Comparison of ENCODE assay signal across 10 cellular contexts in genomic region chr5:112533315-112533867, GRCh38.
A peak's percentile ranks its signal among the peaks of the same experiment; 100 is the strongest.
DNase-seq lines count a peak whose midpoint lies in the region; TF ChIP-seq lines count a peak whose summit lies in the region.
"Had no signal": no experiment of that assay in that cellular context is flagged by ENCODE, and none has a peak within 500 bp of the region (broad histone marks: within the 10 kb centered on the region; RNA-seq: fewer than 3 reads in every experiment).

No MANE protein-coding gene starts in this region.

- H3K27ac ChIP-seq in HUES48 (ENCODE audit: low read depth, low read length): peak overlapping the region; percentile 61
- peak overlapping the region; percentile 80 for H3K27ac ChIP-seq in subcutaneous abdominal adipose tissue (ENCODE audit: low read depth, low read length)
- H3K27ac ChIP-seq in dorsolateral prefrontal cortex: no peak overlapping the region

- intact Hi-C loops in dorsolateral prefrontal cortex (cut with DNase I): no loop called here

- TF ChIP-seq CTCF in epithelial cell of proximal tubule (conservative IDR thresholded peaks at IDR 0.05; ENCODE audit: low read depth, low read length) (no peak), dorsolateral prefrontal cortex (IDR thresholded peaks at IDR 0.05 in 54 of 56, conservative IDR thresholded peaks at IDR 0.05 in 2 of 56; ENCODE audit: low read depth in 1 of 56, partially characterized antibody in 56 of 56) (no peak)

- H3K9ac ChIP-seq in HUES48 (ENCODE audit: low read depth, low read length) (no peak overlapping the region), subcutaneous abdominal adipose tissue (ENCODE audit: low read length in 5 of 5) (peak overlapping the region in 1 of 5 donors; percentile 52)

- no peaks in the 10 kb centered on the region for H3K9me3 ChIP-seq in HUES48 (ENCODE audit: control insufficient read depth, insufficient read depth, low read length)
- no peaks in the 10 kb centered on the region for H3K9me3 ChIP-seq in subcutaneous abdominal adipose tissue (ENCODE audit: control insufficient read depth in 5 of 5, low read length in 5 of 5)

- DNase-seq in SIG-M5 treated with dmso at 0.1 percent for 504 hours (lab: John Stamatoyannopoulos, UW; ENCODE audit: unreplicated experiment): peak; percentile 39
- DNase-seq in SIG-M5 (lab: John Stamatoyannopoulos, UW): no peak
- peak; percentile 85 for DNase-seq in epithelial cell of proximal tubule (ENCODE audit: low read depth)
- DNase-seq in stimulated activated CD4-positive, alpha-beta T cell treated with anti-CD3 and anti-CD28 coated beads, Interleukin-1b, Interleukin-23, amount 100 ng/mL, for 48 hours: no peak
- DNase-seq in dorsolateral prefrontal cortex: no peak
- no peak for DNase-seq in NCI-H1930 (lab: John Stamatoyannopoulos, UW)
- DNase-seq: glutamatergic neuron, Right ventricle myocardium superior had no signal

- H3K4me1 ChIP-seq in HUES48 (ENCODE audit: control insufficient read depth, insufficient read depth, low read length) (peaks cover 14% of the 10 kb centered on the region), subcutaneous abdominal adipose tissue (ENCODE audit: control insufficient read depth in 5 of 5, insufficient read depth in 5 of 5, low read length in 5 of 5) (peaks cover 0 to 37% (median 24%) of the 10 kb centered on the region in 5 donors)

- H3K27me3 ChIP-seq in HUES48 (ENCODE audit: control insufficient read depth, insufficient read depth, low read length): no peaks in the 10 kb centered on the region
- H3K27me3 ChIP-seq in subcutaneous abdominal adipose tissue (ENCODE audit: control insufficient read depth in 5 of 5, insufficient read depth in 4 of 5, low read length in 5 of 5): no peaks in the 10 kb centered on the region
- H3K27me3 ChIP-seq in dorsolateral prefrontal cortex: no peaks in the 10 kb centered on the region

- H3K4me3 ChIP-seq in HUES48 (ENCODE audit: low read depth, low read length): no peak overlapping the region
- no peak overlapping the region for H3K4me3 ChIP-seq in epithelial cell of proximal tubule (ENCODE audit: low read depth, low read length)
- peak overlapping the region in 1 of 5 donors; percentile 42 for H3K4me3 ChIP-seq in subcutaneous abdominal adipose tissue (ENCODE audit: low read depth in 1 of 5, low read length in 5 of 5)
- no peak overlapping the region for H3K4me3 ChIP-seq in dorsolateral prefrontal cortex

- H3K36me3 ChIP-seq in HUES48 (ENCODE audit: control insufficient read depth, insufficient read depth, low read length) (no peaks in the 10 kb centered on the region), subcutaneous abdominal adipose tissue (ENCODE audit: control insufficient read depth in 5 of 5, insufficient read depth in 5 of 5, low read length in 5 of 5) (no peaks in the 10 kb centered on the region)

Comparison
In these comparisons a context has a peak if more than half of its experiments do, and no peak if none do; other contexts are left out.
1. DNase-seq: peak in SIG-M5 treated with dmso at 0.1 percent for 504 hours (single experiment) and epithelial cell of proximal tubule (single experiment); none in SIG-M5 (single experiment), stimulated activated CD4-positive, alpha-beta T cell treated with anti-CD3 and anti-CD28 coated beads, Interleukin-1b, Interleukin-23, amount 100 ng/mL, for 48 hours (single experiment), dorsolateral prefrontal cortex (0 of 10) and NCI-H1930 (0 of 2).
2. H3K27ac ChIP-seq: peak in HUES48 (single experiment) and subcutaneous abdominal adipose tissue (single experiment); none in dorsolateral prefrontal cortex (0 of 59).